In the genomic region with DNA sequence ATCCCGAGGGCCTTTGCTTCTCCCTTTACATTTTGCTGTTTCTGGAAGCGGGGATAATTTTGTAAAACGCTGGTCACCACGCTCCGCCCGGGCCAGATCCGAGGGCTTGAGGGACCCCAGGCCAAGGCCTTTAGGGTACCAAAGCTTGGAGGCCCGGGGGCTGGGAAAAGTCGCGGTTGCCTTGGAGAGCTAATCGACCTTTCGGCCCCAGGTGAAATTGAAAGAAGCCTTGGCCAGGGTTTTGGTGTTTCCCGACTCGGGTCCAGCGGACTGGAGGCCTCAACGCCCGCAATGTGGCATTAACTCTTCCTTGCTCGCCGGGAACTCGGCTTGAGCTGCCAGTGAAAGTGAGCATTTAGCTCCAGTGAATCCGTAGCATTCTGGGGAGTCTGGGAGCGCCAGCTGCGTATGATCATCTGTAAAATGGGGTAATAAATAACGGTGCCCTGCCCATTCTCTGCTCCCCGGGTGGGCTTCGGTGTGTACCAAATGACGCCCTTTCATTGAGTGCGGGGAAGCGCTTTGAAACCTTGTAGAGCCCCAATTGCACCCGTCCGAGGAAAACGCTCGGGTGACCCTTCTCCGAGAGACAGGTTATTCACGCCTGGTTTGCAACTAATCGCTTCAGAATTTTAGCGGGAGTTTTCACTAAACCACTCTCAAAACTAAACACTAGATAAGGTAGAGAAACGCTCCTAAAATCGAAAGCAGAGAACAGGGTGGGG, we compare ENCODE assay signal across 3 cellular contexts.
TF ChIP-seq lines count a peak whose summit lies in the region.

No MANE protein-coding gene starts in this region.

TF ChIP-seq in SK-N-SH, 30 proteins besides CTCF, POLR2A, EP300 and RAD21:
- TF ChIP-seq GATA2 (CRISPR knock-in tag; IDR thresholded peaks at IDR 0.05) (no peak), TEAD4 (IDR thresholded peaks at IDR 0.05; ENCODE audit: borderline replicate concordance, insufficient read depth) (no peak), EZH2phosphoT487 (IDR thresholded peaks at IDR 0.05; ENCODE audit: borderline replicate concordance, low read depth) (peak; percentile 58; the same call in 1 of the 2 replicates), FOSL2 (IDR thresholded peaks at IDR 0.05; ENCODE audit: borderline replicate concordance, low read depth) (no peak), NFIC (IDR thresholded peaks at IDR 0.05; ENCODE audit: borderline replicate concordance) (no peak)
- TF ChIP-seq, protein P1, sequence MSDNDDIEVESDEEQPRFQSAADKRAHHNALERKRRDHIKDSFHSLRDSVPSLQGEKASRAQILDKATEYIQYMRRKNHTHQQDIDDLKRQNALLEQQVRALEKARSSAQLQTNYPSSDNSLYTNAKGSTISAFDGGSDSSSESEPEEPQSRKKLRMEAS (IDR thresholded peaks at IDR 0.05; ENCODE audit: low read depth), result no peak
- TF ChIP-seq, protein P2, sequence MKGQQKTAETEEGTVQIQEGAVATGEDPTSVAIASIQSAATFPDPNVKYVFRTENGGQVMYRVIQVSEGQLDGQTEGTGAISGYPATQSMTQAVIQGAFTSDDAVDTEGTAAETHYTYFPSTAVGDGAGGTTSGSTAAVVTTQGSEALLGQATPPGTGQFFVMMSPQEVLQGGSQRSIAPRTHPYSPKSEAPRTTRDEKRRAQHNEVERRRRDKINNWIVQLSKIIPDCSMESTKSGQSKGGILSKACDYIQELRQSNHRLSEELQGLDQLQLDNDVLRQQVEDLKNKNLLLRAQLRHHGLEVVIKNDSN (IDR thresholded peaks at IDR 0.05; ENCODE audit: borderline replicate concordance, low read depth), result no peak

TF ChIP-seq in SK-N-SH treated with all-trans-retinoic acid at 6 μM for 48 hours, 23 proteins besides CTCF, POLR2A, EP300 and RAD21:
- TF ChIP-seq SNAI2 (CRISPR knock-in tag; IDR thresholded peaks at IDR 0.05) (no peak), ZNF70 (CRISPR knock-in tag; IDR thresholded peaks at IDR 0.05) (no peak), OSR1 (CRISPR knock-in tag; IDR thresholded peaks at IDR 0.05) (no peak), GLIS3 (CRISPR knock-in tag; IDR thresholded peaks at IDR 0.05) (no peak), ZC3H10 (CRISPR knock-in tag; IDR thresholded peaks at IDR 0.05) (no peak), ZNF565 (CRISPR knock-in tag; conservative IDR thresholded peaks at IDR 0.05; ENCODE audit: low read depth) (no peak), ISL1 (CRISPR knock-in tag; IDR thresholded peaks at IDR 0.05) (no peak), ESRRG (CRISPR knock-in tag; IDR thresholded peaks at IDR 0.05) (no peak), PPARA (CRISPR knock-in tag; IDR thresholded peaks at IDR 0.05; ENCODE audit: borderline replicate concordance) (no peak), TOX (CRISPR knock-in tag; IDR thresholded peaks at IDR 0.05; ENCODE audit: borderline replicate concordance) (no peak), ARNTL (CRISPR knock-in tag; IDR thresholded peaks at IDR 0.05; ENCODE audit: borderline replicate concordance, low read depth) (no peak)
- TF ChIP-seq, protein P3, sequence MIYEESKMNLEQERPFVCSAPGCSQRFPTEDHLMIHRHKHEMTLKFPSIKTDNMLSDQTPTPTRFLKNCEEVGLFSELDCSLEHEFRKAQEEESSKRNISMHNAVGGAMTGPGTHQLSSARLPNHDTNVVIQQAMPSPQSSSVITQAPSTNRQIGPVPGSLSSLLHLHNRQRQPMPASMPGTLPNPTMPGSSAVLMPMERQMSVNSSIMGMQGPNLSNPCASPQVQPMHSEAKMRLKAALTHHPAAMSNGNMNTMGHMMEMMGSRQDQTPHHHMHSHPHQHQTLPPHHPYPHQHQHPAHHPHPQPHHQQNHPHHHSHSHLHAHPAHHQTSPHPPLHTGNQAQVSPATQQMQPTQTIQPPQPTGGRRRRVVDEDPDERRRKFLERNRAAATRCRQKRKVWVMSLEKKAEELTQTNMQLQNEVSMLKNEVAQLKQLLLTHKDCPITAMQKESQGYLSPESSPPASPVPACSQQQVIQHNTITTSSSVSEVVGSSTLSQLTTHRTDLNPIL (CRISPR knock-in tag; IDR thresholded peaks at IDR 0.05; ENCODE audit: low read depth), result no peak
- TF ChIP-seq, protein P4, sequence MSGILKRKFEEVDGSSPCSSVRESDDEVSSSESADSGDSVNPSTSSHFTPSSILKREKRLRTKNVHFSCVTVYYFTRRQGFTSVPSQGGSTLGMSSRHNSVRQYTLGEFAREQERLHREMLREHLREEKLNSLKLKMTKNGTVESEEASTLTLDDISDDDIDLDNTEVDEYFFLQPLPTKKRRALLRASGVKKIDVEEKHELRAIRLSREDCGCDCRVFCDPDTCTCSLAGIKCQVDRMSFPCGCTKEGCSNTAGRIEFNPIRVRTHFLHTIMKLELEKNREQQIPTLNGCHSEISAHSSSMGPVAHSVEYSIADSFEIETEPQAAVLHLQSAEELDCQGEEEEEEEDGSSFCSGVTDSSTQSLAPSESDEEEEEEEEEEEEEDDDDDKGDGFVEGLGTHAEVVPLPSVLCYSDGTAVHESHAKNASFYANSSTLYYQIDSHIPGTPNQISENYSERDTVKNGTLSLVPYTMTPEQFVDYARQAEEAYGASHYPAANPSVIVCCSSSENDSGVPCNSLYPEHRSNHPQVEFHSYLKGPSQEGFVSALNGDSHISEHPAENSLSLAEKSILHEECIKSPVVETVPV (CRISPR knock-in tag; IDR thresholded peaks at IDR 0.05), result no peak
- TF ChIP-seq, protein P5, sequence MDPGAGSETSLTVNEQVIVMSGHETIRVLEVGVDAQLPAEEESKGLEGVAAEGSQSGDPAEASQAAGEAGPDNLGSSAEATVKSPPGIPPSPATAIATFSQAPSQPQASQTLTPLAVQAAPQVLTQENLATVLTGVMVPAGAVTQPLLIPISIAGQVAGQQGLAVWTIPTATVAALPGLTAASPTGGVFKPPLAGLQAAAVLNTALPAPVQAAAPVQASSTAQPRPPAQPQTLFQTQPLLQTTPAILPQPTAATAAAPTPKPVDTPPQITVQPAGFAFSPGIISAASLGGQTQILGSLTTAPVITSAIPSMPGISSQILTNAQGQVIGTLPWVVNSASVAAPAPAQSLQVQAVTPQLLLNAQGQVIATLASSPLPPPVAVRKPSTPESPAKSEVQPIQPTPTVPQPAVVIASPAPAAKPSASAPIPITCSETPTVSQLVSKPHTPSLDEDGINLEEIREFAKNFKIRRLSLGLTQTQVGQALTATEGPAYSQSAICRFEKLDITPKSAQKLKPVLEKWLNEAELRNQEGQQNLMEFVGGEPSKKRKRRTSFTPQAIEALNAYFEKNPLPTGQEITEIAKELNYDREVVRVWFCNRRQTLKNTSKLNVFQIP (CRISPR knock-in tag; IDR thresholded peaks at IDR 0.05; ENCODE audit: borderline replicate concordance, low read depth), result no peak
- TF ChIP-seq, protein P6, sequence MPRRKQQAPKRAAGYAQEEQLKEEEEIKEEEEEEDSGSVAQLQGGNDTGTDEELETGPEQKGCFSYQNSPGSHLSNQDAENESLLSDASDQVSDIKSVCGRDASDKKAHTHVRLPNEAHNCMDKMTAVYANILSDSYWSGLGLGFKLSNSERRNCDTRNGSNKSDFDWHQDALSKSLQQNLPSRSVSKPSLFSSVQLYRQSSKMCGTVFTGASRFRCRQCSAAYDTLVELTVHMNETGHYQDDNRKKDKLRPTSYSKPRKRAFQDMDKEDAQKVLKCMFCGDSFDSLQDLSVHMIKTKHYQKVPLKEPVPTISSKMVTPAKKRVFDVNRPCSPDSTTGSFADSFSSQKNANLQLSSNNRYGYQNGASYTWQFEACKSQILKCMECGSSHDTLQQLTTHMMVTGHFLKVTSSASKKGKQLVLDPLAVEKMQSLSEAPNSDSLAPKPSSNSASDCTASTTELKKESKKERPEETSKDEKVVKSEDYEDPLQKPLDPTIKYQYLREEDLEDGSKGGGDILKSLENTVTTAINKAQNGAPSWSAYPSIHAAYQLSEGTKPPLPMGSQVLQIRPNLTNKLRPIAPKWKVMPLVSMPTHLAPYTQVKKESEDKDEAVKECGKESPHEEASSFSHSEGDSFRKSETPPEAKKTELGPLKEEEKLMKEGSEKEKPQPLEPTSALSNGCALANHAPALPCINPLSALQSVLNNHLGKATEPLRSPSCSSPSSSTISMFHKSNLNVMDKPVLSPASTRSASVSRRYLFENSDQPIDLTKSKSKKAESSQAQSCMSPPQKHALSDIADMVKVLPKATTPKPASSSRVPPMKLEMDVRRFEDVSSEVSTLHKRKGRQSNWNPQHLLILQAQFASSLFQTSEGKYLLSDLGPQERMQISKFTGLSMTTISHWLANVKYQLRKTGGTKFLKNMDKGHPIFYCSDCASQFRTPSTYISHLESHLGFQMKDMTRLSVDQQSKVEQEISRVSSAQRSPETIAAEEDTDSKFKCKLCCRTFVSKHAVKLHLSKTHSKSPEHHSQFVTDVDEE (CRISPR knock-in tag; IDR thresholded peaks at IDR 0.05), result no peak

TF ChIP-seq in endothelial cell of umbilical vein, 7 proteins besides CTCF, POLR2A, EP300 and RAD21:
- no peak for TF ChIP-seq JUN (IDR thresholded peaks at IDR 0.05; ENCODE audit: borderline replicate concordance, insufficient read depth, insufficient read length, low read depth)
- TF ChIP-seq EZH2 (IDR thresholded peaks at IDR 0.05; ENCODE audit: borderline replicate concordance, low read depth, low read length, severe bottlenecking), result peak; percentile 90
